Comparison of ENCODE assay signal across 1 cellular context in the genomic region with DNA sequence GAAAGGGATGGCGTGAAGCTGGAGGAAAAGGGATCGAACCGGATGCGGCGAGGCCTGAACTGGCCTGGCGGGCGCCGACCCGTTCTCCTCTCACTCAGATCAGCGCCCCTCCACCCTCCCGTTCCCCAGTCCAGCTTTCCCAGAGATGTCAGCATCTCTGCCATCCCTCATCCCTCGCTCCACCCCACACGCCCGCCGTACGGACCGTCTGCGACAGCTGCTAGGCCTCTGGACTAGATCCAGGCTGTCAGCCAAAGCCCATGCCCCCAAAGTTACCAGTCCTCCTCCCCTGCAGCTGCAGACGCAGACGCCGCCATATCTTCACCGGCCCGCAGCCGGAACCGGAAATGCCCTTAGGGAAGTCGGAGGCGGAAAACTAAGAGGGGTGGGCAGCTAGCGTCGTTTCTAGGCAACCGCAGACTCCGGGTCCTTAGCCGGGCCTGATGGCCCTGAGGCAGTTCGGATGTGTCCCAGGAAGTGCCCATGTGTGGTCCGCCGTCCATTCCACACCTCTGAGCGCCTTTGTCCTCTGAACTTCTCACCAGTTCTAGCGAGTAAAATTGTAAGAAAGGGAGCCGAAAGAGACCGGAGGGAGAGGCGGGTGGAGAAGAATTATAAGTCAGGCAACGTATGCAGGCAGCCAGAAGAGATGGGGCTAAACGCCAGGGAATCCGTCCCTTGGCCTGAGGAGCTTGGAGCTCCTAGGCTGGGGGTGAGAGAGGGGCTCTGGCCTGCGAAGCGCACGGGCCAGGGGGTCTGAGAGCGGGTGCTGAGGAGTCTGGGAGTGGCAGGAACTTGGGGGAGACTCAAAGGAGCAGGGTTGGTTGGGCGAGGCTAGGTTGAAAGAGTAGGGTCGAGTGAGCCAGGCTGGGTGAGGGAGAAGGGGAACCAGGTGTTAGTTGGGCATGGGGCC.
TF ChIP-seq lines count a peak whose summit lies in the region.

A gene with protein sequence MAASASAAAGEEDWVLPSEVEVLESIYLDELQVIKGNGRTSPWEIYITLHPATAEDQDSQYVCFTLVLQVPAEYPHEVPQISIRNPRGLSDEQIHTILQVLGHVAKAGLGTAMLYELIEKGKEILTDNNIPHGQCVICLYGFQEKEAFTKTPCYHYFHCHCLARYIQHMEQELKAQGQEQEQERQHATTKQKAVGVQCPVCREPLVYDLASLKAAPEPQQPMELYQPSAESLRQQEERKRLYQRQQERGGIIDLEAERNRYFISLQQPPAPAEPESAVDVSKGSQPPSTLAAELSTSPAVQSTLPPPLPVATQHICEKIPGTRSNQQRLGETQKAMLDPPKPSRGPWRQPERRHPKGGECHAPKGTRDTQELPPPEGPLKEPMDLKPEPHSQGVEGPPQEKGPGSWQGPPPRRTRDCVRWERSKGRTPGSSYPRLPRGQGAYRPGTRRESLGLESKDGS (minus strand): TSS at position 349 of the 913 bp plus-strand sequence. CDS start 32 bp downstream, at position 317.
A gene with protein sequence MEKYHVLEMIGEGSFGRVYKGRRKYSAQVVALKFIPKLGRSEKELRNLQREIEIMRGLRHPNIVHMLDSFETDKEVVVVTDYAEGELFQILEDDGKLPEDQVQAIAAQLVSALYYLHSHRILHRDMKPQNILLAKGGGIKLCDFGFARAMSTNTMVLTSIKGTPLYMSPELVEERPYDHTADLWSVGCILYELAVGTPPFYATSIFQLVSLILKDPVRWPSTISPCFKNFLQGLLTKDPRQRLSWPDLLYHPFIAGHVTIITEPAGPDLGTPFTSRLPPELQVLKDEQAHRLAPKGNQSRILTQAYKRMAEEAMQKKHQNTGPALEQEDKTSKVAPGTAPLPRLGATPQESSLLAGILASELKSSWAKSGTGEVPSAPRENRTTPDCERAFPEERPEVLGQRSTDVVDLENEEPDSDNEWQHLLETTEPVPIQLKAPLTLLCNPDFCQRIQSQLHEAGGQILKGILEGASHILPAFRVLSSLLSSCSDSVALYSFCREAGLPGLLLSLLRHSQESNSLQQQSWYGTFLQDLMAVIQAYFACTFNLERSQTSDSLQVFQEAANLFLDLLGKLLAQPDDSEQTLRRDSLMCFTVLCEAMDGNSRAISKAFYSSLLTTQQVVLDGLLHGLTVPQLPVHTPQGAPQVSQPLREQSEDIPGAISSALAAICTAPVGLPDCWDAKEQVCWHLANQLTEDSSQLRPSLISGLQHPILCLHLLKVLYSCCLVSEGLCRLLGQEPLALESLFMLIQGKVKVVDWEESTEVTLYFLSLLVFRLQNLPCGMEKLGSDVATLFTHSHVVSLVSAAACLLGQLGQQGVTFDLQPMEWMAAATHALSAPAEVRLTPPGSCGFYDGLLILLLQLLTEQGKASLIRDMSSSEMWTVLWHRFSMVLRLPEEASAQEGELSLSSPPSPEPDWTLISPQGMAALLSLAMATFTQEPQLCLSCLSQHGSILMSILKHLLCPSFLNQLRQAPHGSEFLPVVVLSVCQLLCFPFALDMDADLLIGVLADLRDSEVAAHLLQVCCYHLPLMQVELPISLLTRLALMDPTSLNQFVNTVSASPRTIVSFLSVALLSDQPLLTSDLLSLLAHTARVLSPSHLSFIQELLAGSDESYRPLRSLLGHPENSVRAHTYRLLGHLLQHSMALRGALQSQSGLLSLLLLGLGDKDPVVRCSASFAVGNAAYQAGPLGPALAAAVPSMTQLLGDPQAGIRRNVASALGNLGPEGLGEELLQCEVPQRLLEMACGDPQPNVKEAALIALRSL (N-terminal part only) (plus strand): TSS at position 433 of the 913 bp plus-strand sequence. CDS start 744 bp downstream, outside the sequence.

TF ChIP-seq in WTC11, 78 proteins besides CTCF, POLR2A, EP300 and RAD21 (continued from another document and continues in another):
- TF ChIP-seq, protein P1, sequence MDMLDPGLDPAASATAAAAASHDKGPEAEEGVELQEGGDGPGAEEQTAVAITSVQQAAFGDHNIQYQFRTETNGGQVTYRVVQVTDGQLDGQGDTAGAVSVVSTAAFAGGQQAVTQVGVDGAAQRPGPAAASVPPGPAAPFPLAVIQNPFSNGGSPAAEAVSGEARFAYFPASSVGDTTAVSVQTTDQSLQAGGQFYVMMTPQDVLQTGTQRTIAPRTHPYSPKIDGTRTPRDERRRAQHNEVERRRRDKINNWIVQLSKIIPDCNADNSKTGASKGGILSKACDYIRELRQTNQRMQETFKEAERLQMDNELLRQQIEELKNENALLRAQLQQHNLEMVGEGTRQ (CRISPR knock-in tag; IDR thresholded peaks at IDR 0.05) = 0 out of 2 replicates have a peak, but pooled peaks have one; percentile 8
- TF ChIP-seq GTF2I (CRISPR knock-in tag; conservative IDR thresholded peaks at IDR 0.05) (no peak), NFE2L1 (CRISPR knock-in tag; IDR thresholded peaks at IDR 0.05) (no peak), ETV6 (CRISPR knock-in tag; IDR thresholded peaks at IDR 0.05) (peak; percentile 79; the same call in 1 of the 2 replicates), RORB (CRISPR knock-in tag; IDR thresholded peaks at IDR 0.05) (no peak), TCF7 (CRISPR knock-in tag; IDR thresholded peaks at IDR 0.05; ENCODE audit: low read depth) (no peak), ZNF121 (CRISPR knock-in tag; IDR thresholded peaks at IDR 0.05) (no peak), HMGA2 (CRISPR knock-in tag; IDR thresholded peaks at IDR 0.05) (no peak), TP53 (CRISPR knock-in tag; IDR thresholded peaks at IDR 0.05) (no peak), ZNF671 (CRISPR knock-in tag; IDR thresholded peaks at IDR 0.05) (no peak), NR2C2 (CRISPR knock-in tag; IDR thresholded peaks at IDR 0.05) (no peak), EMX1 (CRISPR knock-in tag; IDR thresholded peaks at IDR 0.05) (0 out of 2 replicates have a peak, but pooled peaks have one; percentile 35), IRF2 (CRISPR knock-in tag; IDR thresholded peaks at IDR 0.05; ENCODE audit: borderline replicate concordance, low read depth) (no peak), GABPB1 (CRISPR knock-in tag; IDR thresholded peaks at IDR 0.05) (peak; percentile 57; the same call in 1 of the 2 replicates), FOXJ3 (CRISPR knock-in tag; IDR thresholded peaks at IDR 0.05; ENCODE audit: borderline replicate concordance) (no peak), RELA (CRISPR knock-in tag; IDR thresholded peaks at IDR 0.05; ENCODE audit: borderline replicate concordance) (no peak)
- TF ChIP-seq, protein P2, sequence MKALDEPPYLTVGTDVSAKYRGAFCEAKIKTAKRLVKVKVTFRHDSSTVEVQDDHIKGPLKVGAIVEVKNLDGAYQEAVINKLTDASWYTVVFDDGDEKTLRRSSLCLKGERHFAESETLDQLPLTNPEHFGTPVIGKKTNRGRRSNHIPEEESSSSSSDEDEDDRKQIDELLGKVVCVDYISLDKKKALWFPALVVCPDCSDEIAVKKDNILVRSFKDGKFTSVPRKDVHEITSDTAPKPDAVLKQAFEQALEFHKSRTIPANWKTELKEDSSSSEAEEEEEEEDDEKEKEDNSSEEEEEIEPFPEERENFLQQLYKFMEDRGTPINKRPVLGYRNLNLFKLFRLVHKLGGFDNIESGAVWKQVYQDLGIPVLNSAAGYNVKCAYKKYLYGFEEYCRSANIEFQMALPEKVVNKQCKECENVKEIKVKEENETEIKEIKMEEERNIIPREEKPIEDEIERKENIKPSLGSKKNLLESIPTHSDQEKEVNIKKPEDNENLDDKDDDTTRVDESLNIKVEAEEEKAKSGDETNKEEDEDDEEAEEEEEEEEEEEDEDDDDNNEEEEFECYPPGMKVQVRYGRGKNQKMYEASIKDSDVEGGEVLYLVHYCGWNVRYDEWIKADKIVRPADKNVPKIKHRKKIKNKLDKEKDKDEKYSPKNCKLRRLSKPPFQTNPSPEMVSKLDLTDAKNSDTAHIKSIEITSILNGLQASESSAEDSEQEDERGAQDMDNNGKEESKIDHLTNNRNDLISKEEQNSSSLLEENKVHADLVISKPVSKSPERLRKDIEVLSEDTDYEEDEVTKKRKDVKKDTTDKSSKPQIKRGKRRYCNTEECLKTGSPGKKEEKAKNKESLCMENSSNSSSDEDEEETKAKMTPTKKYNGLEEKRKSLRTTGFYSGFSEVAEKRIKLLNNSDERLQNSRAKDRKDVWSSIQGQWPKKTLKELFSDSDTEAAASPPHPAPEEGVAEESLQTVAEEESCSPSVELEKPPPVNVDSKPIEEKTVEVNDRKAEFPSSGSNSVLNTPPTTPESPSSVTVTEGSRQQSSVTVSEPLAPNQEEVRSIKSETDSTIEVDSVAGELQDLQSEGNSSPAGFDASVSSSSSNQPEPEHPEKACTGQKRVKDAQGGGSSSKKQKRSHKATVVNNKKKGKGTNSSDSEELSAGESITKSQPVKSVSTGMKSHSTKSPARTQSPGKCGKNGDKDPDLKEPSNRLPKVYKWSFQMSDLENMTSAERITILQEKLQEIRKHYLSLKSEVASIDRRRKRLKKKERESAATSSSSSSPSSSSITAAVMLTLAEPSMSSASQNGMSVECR (CRISPR knock-in tag; IDR thresholded peaks at IDR 0.05; ENCODE audit: borderline replicate concordance) = peak; percentile 44; the same call in 1 of the 2 replicates
- TF ChIP-seq, protein P3, sequence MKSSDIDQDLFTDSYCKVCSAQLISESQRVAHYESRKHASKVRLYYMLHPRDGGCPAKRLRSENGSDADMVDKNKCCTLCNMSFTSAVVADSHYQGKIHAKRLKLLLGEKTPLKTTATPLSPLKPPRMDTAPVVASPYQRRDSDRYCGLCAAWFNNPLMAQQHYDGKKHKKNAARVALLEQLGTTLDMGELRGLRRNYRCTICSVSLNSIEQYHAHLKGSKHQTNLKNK (CRISPR knock-in tag; IDR thresholded peaks at IDR 0.05) = no peak
- TF ChIP-seq, protein P4, sequence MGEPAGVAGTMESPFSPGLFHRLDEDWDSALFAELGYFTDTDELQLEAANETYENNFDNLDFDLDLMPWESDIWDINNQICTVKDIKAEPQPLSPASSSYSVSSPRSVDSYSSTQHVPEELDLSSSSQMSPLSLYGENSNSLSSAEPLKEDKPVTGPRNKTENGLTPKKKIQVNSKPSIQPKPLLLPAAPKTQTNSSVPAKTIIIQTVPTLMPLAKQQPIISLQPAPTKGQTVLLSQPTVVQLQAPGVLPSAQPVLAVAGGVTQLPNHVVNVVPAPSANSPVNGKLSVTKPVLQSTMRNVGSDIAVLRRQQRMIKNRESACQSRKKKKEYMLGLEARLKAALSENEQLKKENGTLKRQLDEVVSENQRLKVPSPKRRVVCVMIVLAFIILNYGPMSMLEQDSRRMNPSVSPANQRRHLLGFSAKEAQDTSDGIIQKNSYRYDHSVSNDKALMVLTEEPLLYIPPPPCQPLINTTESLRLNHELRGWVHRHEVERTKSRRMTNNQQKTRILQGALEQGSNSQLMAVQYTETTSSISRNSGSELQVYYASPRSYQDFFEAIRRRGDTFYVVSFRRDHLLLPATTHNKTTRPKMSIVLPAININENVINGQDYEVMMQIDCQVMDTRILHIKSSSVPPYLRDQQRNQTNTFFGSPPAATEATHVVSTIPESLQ (CRISPR knock-in tag; IDR thresholded peaks at IDR 0.05) = no peak
- TF ChIP-seq, protein P5, sequence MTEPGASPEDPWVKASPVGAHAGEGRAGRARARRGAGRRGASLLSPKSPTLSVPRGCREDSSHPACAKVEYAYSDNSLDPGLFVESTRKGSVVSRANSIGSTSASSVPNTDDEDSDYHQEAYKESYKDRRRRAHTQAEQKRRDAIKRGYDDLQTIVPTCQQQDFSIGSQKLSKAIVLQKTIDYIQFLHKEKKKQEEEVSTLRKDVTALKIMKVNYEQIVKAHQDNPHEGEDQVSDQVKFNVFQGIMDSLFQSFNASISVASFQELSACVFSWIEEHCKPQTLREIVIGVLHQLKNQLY (CRISPR knock-in tag; IDR thresholded peaks at IDR 0.05) = no peak
- TF ChIP-seq, protein P6, sequence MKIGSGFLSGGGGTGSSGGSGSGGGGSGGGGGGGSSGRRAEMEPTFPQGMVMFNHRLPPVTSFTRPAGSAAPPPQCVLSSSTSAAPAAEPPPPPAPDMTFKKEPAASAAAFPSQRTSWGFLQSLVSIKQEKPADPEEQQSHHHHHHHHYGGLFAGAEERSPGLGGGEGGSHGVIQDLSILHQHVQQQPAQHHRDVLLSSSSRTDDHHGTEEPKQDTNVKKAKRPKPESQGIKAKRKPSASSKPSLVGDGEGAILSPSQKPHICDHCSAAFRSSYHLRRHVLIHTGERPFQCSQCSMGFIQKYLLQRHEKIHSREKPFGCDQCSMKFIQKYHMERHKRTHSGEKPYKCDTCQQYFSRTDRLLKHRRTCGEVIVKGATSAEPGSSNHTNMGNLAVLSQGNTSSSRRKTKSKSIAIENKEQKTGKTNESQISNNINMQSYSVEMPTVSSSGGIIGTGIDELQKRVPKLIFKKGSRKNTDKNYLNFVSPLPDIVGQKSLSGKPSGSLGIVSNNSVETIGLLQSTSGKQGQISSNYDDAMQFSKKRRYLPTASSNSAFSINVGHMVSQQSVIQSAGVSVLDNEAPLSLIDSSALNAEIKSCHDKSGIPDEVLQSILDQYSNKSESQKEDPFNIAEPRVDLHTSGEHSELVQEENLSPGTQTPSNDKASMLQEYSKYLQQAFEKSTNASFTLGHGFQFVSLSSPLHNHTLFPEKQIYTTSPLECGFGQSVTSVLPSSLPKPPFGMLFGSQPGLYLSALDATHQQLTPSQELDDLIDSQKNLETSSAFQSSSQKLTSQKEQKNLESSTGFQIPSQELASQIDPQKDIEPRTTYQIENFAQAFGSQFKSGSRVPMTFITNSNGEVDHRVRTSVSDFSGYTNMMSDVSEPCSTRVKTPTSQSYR (CRISPR knock-in tag; IDR thresholded peaks at IDR 0.05) = no peak
- TF ChIP-seq, protein P7, sequence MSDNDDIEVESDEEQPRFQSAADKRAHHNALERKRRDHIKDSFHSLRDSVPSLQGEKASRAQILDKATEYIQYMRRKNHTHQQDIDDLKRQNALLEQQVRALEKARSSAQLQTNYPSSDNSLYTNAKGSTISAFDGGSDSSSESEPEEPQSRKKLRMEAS (CRISPR knock-in tag; IDR thresholded peaks at IDR 0.05) = peak; percentile 74
- TF ChIP-seq, protein P8, sequence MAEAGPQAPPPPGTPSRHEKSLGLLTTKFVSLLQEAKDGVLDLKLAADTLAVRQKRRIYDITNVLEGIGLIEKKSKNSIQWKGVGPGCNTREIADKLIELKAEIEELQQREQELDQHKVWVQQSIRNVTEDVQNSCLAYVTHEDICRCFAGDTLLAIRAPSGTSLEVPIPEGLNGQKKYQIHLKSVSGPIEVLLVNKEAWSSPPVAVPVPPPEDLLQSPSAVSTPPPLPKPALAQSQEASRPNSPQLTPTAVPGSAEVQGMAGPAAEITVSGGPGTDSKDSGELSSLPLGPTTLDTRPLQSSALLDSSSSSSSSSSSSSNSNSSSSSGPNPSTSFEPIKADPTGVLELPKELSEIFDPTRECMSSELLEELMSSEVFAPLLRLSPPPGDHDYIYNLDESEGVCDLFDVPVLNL (CRISPR knock-in tag; IDR thresholded peaks at IDR 0.05; ENCODE audit: borderline replicate concordance, low read depth) = no peak
- TF ChIP-seq, protein P9, sequence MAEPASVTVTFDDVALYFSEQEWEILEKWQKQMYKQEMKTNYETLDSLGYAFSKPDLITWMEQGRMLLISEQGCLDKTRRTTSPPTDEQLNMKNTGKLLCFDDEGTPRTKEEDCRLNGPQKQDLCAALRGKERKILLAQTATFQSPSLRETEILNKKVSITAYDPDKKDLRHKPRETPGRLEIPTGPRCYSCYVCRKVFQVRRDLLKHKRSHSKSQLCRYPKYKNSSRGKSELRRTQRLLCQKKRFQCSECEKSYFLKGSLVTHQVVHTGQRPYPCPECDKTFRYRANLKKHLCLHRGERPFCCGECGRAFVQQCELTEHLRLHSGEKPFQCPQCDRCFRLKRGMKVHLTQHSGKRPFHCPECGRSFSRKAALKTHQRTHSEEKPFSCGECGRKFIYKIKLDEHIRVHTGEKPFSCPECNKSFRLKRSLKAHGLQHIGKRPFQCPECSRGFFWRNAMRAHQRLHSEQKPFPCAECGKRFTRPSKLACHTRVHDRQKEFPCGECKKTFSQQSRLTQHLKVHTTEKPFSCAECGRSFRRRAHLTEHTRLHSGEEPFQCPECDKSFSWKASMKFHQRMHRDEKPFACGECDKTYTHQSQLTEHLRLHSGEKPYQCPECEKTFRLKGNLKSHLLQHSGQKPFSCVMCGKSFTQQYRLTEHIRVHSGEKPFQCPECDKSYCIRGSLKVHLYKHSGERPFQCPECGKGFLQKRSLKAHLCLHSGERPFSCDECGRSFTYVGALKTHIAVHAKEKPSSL (CRISPR knock-in tag; conservative IDR thresholded peaks at IDR 0.05) = no peak
- TF ChIP-seq, protein P10, sequence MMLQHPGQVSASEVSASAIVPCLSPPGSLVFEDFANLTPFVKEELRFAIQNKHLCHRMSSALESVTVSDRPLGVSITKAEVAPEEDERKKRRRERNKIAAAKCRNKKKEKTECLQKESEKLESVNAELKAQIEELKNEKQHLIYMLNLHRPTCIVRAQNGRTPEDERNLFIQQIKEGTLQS (CRISPR knock-in tag; conservative IDR thresholded peaks at IDR 0.05) = no peak
